ENCODE assay signal across 17 cellular contexts in genomic region chr11:123564225-123564624, GRCh38.
"Had no signal": no experiment of that assay in that cellular context is flagged by ENCODE, and none has a peak within 500 bp of the region (broad histone marks: within the 10 kb centered on the region; RNA-seq: fewer than 3 reads in every experiment).

No MANE protein-coding gene starts in this region.

- H3K9me3 Mint-ChIP-seq: activated B cell treated with CpG ODN at 0.5 μM for 24 hours; activated naive CD4-positive, alpha-beta T cell treated with anti-CD3 and anti-CD28 coated beads for 36 hours; activated naive CD8-positive, alpha-beta T cell treated with anti-CD3 and anti-CD28 coated beads, Interleukin-2, amount 50 U/mL, for 24 hours; activated T-helper 1 cell treated with anti-CD3 and anti-CD28 coated beads, Interleukin-12 subunit alpha, Interleukin-12 subunit beta, Interleukin-2, Interleukin-4 antibody, amounts not matched to agents 30 ng/mL and 10 ng/mL and 1 ng/mL, durations not matched to agents 14 hours and 24 hours and 36 hours; stimulated activated effector memory CD8-positive, alpha-beta T cell treated with anti-CD3 and anti-CD28 coated beads, Interleukin-12 subunit alpha, Interleukin-12 subunit beta, amount 100 ng/mL, for 72 hours had no signal

- ATAC-seq: activated naive CD8-positive, alpha-beta T cell treated with anti-CD3 and anti-CD28 coated beads, Interleukin-2, amount 50 U/mL, for 24 hours; left colon; stimulated activated effector memory CD8-positive, alpha-beta T cell treated with anti-CD3 and anti-CD28 coated beads, Interleukin-12 subunit alpha, Interleukin-12 subunit beta, amount 100 ng/mL, for 72 hours; T-helper 17 cell had no signal

- H3K4me3 ChIP-seq: ascending aorta, esophagus muscularis mucosa, lung, tibial artery, uterus had no signal

- DNase-seq: activated B cell treated with CpG ODN at 0.5 μM for 24 hours; activated CD4-positive, alpha-beta T cell treated with anti-CD3 and anti-CD28 coated beads for 48 hours; activated naive CD4-positive, alpha-beta T cell treated with anti-CD3 and anti-CD28 coated beads for 36 hours; activated naive CD8-positive, alpha-beta T cell treated with anti-CD3 and anti-CD28 coated beads, Interleukin-2, amount 50 U/mL, for 24 hours; left colon; midbrain; T-helper 17 cell; tibial artery; uterus had no signal

- H3K27me3 Mint-ChIP-seq: activated B cell treated with CpG ODN at 0.5 μM for 24 hours, T-helper 17 cell had no signal

- H3K4me1 ChIP-seq: ascending aorta, uterus had no signal

- H3K27ac ChIP-seq: ascending aorta, esophagus muscularis mucosa, parathyroid adenoma, tibial artery, uterus had no signal

- H3K9me3 ChIP-seq: ascending aorta, esophagus muscularis mucosa, tibial artery, uterus had no signal

- H3K27me3 ChIP-seq: ascending aorta, esophagus muscularis mucosa, uterus had no signal

- H3K79me2 ChIP-seq: parathyroid adenoma had no signal

- H2AFZ ChIP-seq: parathyroid adenoma had no signal

- H3K27ac Mint-ChIP-seq: activated B cell treated with CpG ODN at 0.5 μM for 24 hours; activated naive CD4-positive, alpha-beta T cell treated with anti-CD3 and anti-CD28 coated beads for 36 hours; activated naive CD8-positive, alpha-beta T cell treated with anti-CD3 and anti-CD28 coated beads, Interleukin-2, amount 50 U/mL, for 24 hours; activated T-helper 1 cell treated with anti-CD3 and anti-CD28 coated beads, Interleukin-12 subunit alpha, Interleukin-12 subunit beta, Interleukin-2, Interleukin-4 antibody, amounts not matched to agents 30 ng/mL and 10 ng/mL and 1 ng/mL, durations not matched to agents 14 hours and 24 hours and 36 hours; stimulated activated effector memory CD8-positive, alpha-beta T cell treated with anti-CD3 and anti-CD28 coated beads, Interleukin-12 subunit alpha, Interleukin-12 subunit beta, amount 100 ng/mL, for 72 hours; T-helper 17 cell had no signal

- H3K36me3 Mint-ChIP-seq: stimulated activated effector memory CD8-positive, alpha-beta T cell treated with anti-CD3 and anti-CD28 coated beads, Interleukin-12 subunit alpha, Interleukin-12 subunit beta, amount 100 ng/mL, for 72 hours had no signal

- H3K9ac ChIP-seq: parathyroid adenoma had no signal

- FAIRE-seq: islet of Langerhans, TTC549 had no signal

- H3K4me3 Mint-ChIP-seq: activated B cell treated with CpG ODN at 0.5 μM for 24 hours; activated naive CD4-positive, alpha-beta T cell treated with anti-CD3 and anti-CD28 coated beads for 36 hours; activated naive CD8-positive, alpha-beta T cell treated with anti-CD3 and anti-CD28 coated beads, Interleukin-2, amount 50 U/mL, for 24 hours; activated T-helper 1 cell treated with anti-CD3 and anti-CD28 coated beads, Interleukin-12 subunit alpha, Interleukin-12 subunit beta, Interleukin-2, Interleukin-4 antibody, amounts not matched to agents 30 ng/mL and 10 ng/mL and 1 ng/mL, durations not matched to agents 14 hours and 24 hours and 36 hours; stimulated activated effector memory CD8-positive, alpha-beta T cell treated with anti-CD3 and anti-CD28 coated beads, Interleukin-12 subunit alpha, Interleukin-12 subunit beta, amount 100 ng/mL, for 72 hours; T-helper 17 cell had no signal

- H3K36me3 ChIP-seq: ascending aorta, esophagus muscularis mucosa, tibial artery, uterus had no signal
